ENCODE assay signal across 8 cellular contexts in genomic region chr1:16701189-16701588, GRCh38. TPM values are rescaled to one million over a fixed set of nuclear protein-coding genes. Genes with fewer than 3 reads are reported as not detected.
A peak's percentile ranks its signal among the peaks of the same experiment; 100 is the strongest.
DNase-seq lines count a peak whose midpoint lies in the region; ATAC-seq and TF ChIP-seq lines count a peak whose summit lies in the region.
"Not testable (repeated sequence)": the region's sequence is repeated elsewhere in the genome, so short reads cannot be mapped to it uniquely, and the experiment has no call there.
"Had no signal": no experiment of that assay in that cellular context is flagged by ENCODE, and none has a peak within 500 bp of the region (broad histone marks: within the 10 kb centered on the region; RNA-seq: fewer than 3 reads in every experiment).

No MANE protein-coding gene starts in this region.

- H3K18ac ChIP-seq in neuronal stem cell (ENCODE audit: low read length), result not testable (repeated sequence)

- RAD21 ChIA-PET in HCT116 (lab: Charles Lee; ENCODE audit: low non-redundant PET in 1 of 2, low total read pairs in 2 of 2, uncharacterized antibody in 2 of 2, unreplicated experiment in 2 of 2), result interaction anchor here in 1 of 2 experiments (0.7 to 1.2 kb wide), 2 partner anchors 26 to 80 kb away, joined by 3 read pairs; no protein-coding TSS in a partner anchor

- H3K14ac ChIP-seq in neuronal stem cell (ENCODE audit: low read length), result not testable (repeated sequence)

- not testable (repeated sequence) for H2AK5ac ChIP-seq in neuronal stem cell (ENCODE audit: low read depth, low read length)

- CTCF ChIA-PET in CD8-positive, alpha-beta T cell (lab: Charles Lee), result interaction anchor here (0.7 to 1.2 kb wide), 2 partner anchors 12 to 89 kb away, joined by 3 read pairs; no protein-coding TSS in a partner anchor
- CTCF ChIA-PET in HCT116 (lab: Charles Lee), result interaction anchor here (0.9 to 4.9 kb wide), 11 partner anchors 8 to 89 kb away, joined by 3 to 42 read pairs (median 4); no protein-coding TSS in a partner anchor
- CTCF ChIA-PET in WTC11 (lab: Charles Lee), result interaction anchor here (0.6 to 5.6 kb wide), 12 partner anchors 8 to 346 kb away, joined by 3 to 73 read pairs (median 7); no protein-coding TSS in a partner anchor

- not testable (repeated sequence) for H4K20me1 ChIP-seq in HCT116 (ENCODE audit: insufficient read depth)

- not testable (repeated sequence) for H3K4me1 ChIP-seq in CD8-positive, alpha-beta T cell (ENCODE audit: insufficient read depth, low read length); HCT116 (ENCODE audit: control insufficient read depth in 1 of 2, insufficient read depth in 2 of 2, low read length in 2 of 2); mucosa of descending colon (ENCODE audit: low read depth); neuronal stem cell (ENCODE audit: control insufficient read depth in 2 of 2, insufficient read depth in 1 of 2, low read depth in 1 of 2, low read length in 2 of 2)

- H2BK120ac ChIP-seq in neuronal stem cell (ENCODE audit: low read depth, low read length), result not testable (repeated sequence)

- BruUV-seq in HCT116 (replicated peaks; lab: Mats Ljungman, UMichigan), result not testable (repeated sequence)

- H3K23ac ChIP-seq in neuronal stem cell (ENCODE audit: low read depth, low read length, poor library complexity), result not testable (repeated sequence)

- peak in 1 of 7 experiments; percentile 44 for DNase-seq in CD8-positive, alpha-beta T cell
- DNase-seq in HCT116 (ENCODE audit: low read depth, low spot score); WTC11 (ENCODE audit: low spot score); activated naive CD8-positive, alpha-beta T cell treated with anti-CD3 and anti-CD28 coated beads, Interleukin-2, amount 10 ng/mL, durations not matched to agents 7 days and 5 days; left colon; neuronal stem cell (ENCODE audit: low spot score): not testable (repeated sequence)
- peak in 1 of 3 donors; percentile 6 for DNase-seq in mucosa of descending colon

- H3K27me3 Mint-ChIP-seq in CD8-positive, alpha-beta T cell (ENCODE audit: low read depth); WTC11 (ENCODE audit: low read depth); activated naive CD8-positive, alpha-beta T cell treated with anti-CD3 and anti-CD28 coated beads, Interleukin-2, amount 10 ng/mL, durations not matched to agents 7 days and 5 days: not testable (repeated sequence)

- H2BK15ac ChIP-seq in neuronal stem cell (ENCODE audit: low read length), result not testable (repeated sequence)

- not testable (repeated sequence) for H3K27ac ChIP-seq in CD8-positive, alpha-beta T cell (ENCODE audit: low read depth, low read length); HCT116 (ENCODE audit: low read depth, low read length); neuronal stem cell (replicated peaks; ENCODE audit: low read length)

- not testable (repeated sequence) for H3K9ac ChIP-seq in HCT116 (ENCODE audit: low read length); neuronal stem cell (ENCODE audit: low read depth, low read length, poor library complexity)

- not testable (repeated sequence) for H2BK5ac ChIP-seq in neuronal stem cell (ENCODE audit: low read length)

- not testable (repeated sequence) for TF ChIP-seq CTCF in CD8-positive, alpha-beta T cell (IDR thresholded peaks at IDR 0.05); HCT116 (IDR thresholded peaks at IDR 0.05 in 2 of 3, conservative IDR thresholded peaks at IDR 0.05 in 1 of 3; ENCODE audit: borderline replicate concordance in 1 of 3, insufficient read depth in 1 of 3, low read depth in 2 of 3, low read length in 2 of 3); WTC11 (IDR thresholded peaks at IDR 0.05); mucosa of descending colon (IDR thresholded peaks at IDR 0.05)

- TF ChIP-seq POLR2A in HCT116 (IDR thresholded peaks at IDR 0.05; ENCODE audit: borderline replicate concordance, extremely low read depth, insufficient read depth, insufficient read length), result not testable (repeated sequence)

- WGBS in neuronal stem cell (ENCODE audit: extremely low coverage in 2 of 2, insufficient read length in 2 of 2, insufficient replicate concordance in 1 of 2), 2 donors, result no CpG with 5 or more reads among the region's 37 CpGs

- H3K9me3 ChIP-seq in CD8-positive, alpha-beta T cell (ENCODE audit: low read length); HCT116 (ENCODE audit: control insufficient read depth in 1 of 2, insufficient read depth in 1 of 2, low read depth in 1 of 2, low read length in 2 of 2); mucosa of descending colon; neuronal stem cell (replicated peaks in 1 of 2; ENCODE audit: control insufficient read depth in 2 of 2, insufficient read depth in 1 of 2, low read depth in 1 of 2, low read length in 2 of 2): not testable (repeated sequence)

- not testable (repeated sequence) for H3K4ac ChIP-seq in neuronal stem cell (ENCODE audit: low read length)

- POLR2A ChIA-PET in CD8-positive, alpha-beta T cell (lab: Charles Lee); WTC11 (lab: Charles Lee): not testable (repeated sequence)
- POLR2A ChIA-PET in HCT116 (lab: Charles Lee), result interaction anchor here (0.7 to 2.4 kb wide), 7 partner anchors 8 to 188 kb away, joined by 3 to 9 read pairs (median 4); no protein-coding TSS in a partner anchor
- POLR2A ChIA-PET in activated naive CD8-positive, alpha-beta T cell treated with anti-CD3 and anti-CD28 coated beads, Interleukin-2, amount 10 ng/mL, durations not matched to agents 7 days and 5 days (lab: Charles Lee), result interaction anchor here (1.3 kb wide), 1 partner anchor 74 kb away, joined by 3 read pairs; no protein-coding TSS in a partner anchor

- not testable (repeated sequence) for H3K9me2 ChIP-seq in HCT116 (ENCODE audit: insufficient read depth)

- not testable (repeated sequence) for H3K9me3 Mint-ChIP-seq in CD8-positive, alpha-beta T cell; WTC11; activated naive CD8-positive, alpha-beta T cell treated with anti-CD3 and anti-CD28 coated beads, Interleukin-2, amount 10 ng/mL, durations not matched to agents 7 days and 5 days

- not testable (repeated sequence) for H3K27me3 ChIP-seq in CD8-positive, alpha-beta T cell (ENCODE audit: insufficient read depth, low read length); HCT116 (ENCODE audit: insufficient read depth, low read length); neuronal stem cell (ENCODE audit: control insufficient read depth in 3 of 3, insufficient read depth in 3 of 3, low read depth in 1 of 3, low read length in 3 of 3)

- not testable (repeated sequence) for H4K91ac ChIP-seq in neuronal stem cell (ENCODE audit: low read depth, low read length, poor library complexity)

- peak; percentile 19 for ATAC-seq in CD8-positive, alpha-beta T cell
- peak; percentile 56 for ATAC-seq in HCT116
- peak; percentile 1; the same call in 1 of the 2 replicates for ATAC-seq in WTC11
- peak; percentile 10 for ATAC-seq in activated naive CD8-positive, alpha-beta T cell treated with anti-CD3 and anti-CD28 coated beads, Interleukin-2, amount 10 ng/mL, durations not matched to agents 7 days and 5 days (ENCODE audit: low read depth)
- peak; percentile 6 for ATAC-seq in left colon
- peak; percentile 11 for ATAC-seq in mucosa of descending colon

- H3K4me3 Mint-ChIP-seq in CD8-positive, alpha-beta T cell; WTC11; activated naive CD8-positive, alpha-beta T cell treated with anti-CD3 and anti-CD28 coated beads, Interleukin-2, amount 10 ng/mL, durations not matched to agents 7 days and 5 days: not testable (repeated sequence)

- intact Hi-C loops in CD8-positive, alpha-beta T cell (cut with DNase I, micrococcal nuclease); HCT116 (cut with micrococcal nuclease); left colon (cut with DNase I, micrococcal nuclease); mucosa of descending colon (cut with DNase I, micrococcal nuclease): not testable (repeated sequence)

- not testable (repeated sequence) for H4K8ac ChIP-seq in neuronal stem cell (ENCODE audit: low read depth, low read length)

- H2AFZ ChIP-seq in HCT116 (ENCODE audit: low read depth, low read length, poor library complexity, severe bottlenecking); neuronal stem cell (ENCODE audit: low read length): not testable (repeated sequence)

- H3K4me2 ChIP-seq in HCT116 (ENCODE audit: low read length) (peak overlapping the region; percentile 28; the same call in 1 of the 2 replicates), neuronal stem cell (ENCODE audit: insufficient read depth, low read length, poor library complexity, severe bottlenecking) (peak overlapping the region; percentile 18)

- H3K36me3 ChIP-seq in CD8-positive, alpha-beta T cell (ENCODE audit: insufficient read depth, low read length); HCT116 (ENCODE audit: control insufficient read depth in 1 of 2, insufficient read depth in 2 of 2, low read length in 2 of 2); mucosa of descending colon (ENCODE audit: low read depth); neuronal stem cell (replicated peaks in 1 of 2; ENCODE audit: control insufficient read depth in 2 of 2, insufficient read depth in 2 of 2, low read length in 2 of 2): not testable (repeated sequence)

- H3K79me2 ChIP-seq in HCT116 (ENCODE audit: insufficient read depth, low read length), result not testable (repeated sequence)

- H3K4me1 Mint-ChIP-seq in CD8-positive, alpha-beta T cell (ENCODE audit: low read depth); WTC11; activated naive CD8-positive, alpha-beta T cell treated with anti-CD3 and anti-CD28 coated beads, Interleukin-2, amount 10 ng/mL, durations not matched to agents 7 days and 5 days: not testable (repeated sequence)

- not testable (repeated sequence) for H3K79me1 ChIP-seq in neuronal stem cell (ENCODE audit: low read depth, low read length)

- not testable (repeated sequence) for H3K36me3 Mint-ChIP-seq in CD8-positive, alpha-beta T cell; WTC11; activated naive CD8-positive, alpha-beta T cell treated with anti-CD3 and anti-CD28 coated beads, Interleukin-2, amount 10 ng/mL, durations not matched to agents 7 days and 5 days

- not testable (repeated sequence) for H2BK12ac ChIP-seq in neuronal stem cell (ENCODE audit: low read length)

- not testable (repeated sequence) for H3K4me3 ChIP-seq in CD8-positive, alpha-beta T cell (ENCODE audit: low read depth, low read length); HCT116 (replicated peaks in 1 of 2; ENCODE audit: low read depth in 1 of 2, low read length in 2 of 2); mucosa of descending colon; neuronal stem cell (ENCODE audit: low read length in 2 of 2)

- not testable (repeated sequence) for TF ChIP-seq RAD21 in HCT116 (IDR thresholded peaks at IDR 0.05; ENCODE audit: low read depth)

- H3K27ac Mint-ChIP-seq in CD8-positive, alpha-beta T cell; WTC11; activated naive CD8-positive, alpha-beta T cell treated with anti-CD3 and anti-CD28 coated beads, Interleukin-2, amount 10 ng/mL, durations not matched to agents 7 days and 5 days: not testable (repeated sequence)

RNA-seq across cellular contexts. Expression of gene RNU1-3, which starts 34.4 kb away (rescaled TPM):
- total RNA-seq in CD8-positive, alpha-beta T cell, result 1,000 to 10,000 TPM; 3,774 to 3,852 TPM
- total RNA-seq in HCT116 (2021; ENCODE audit: unreplicated experiment) (1,685 TPM), WTC11 (2021) (1,028 to 1,267 TPM (median 1,197 TPM) in 3 replicates), left colon (1,000 to 10,000 TPM; 3,977 to 5,589 TPM), mucosa of descending colon (1,000 to 10,000 TPM; 2,195 to 6,222 (median 2,378) TPM)
- polyA plus RNA-seq in HCT116 (2012), result 8.8 and 29.6 TPM in 2 replicates
- total RNA-seq in activated naive CD8-positive, alpha-beta T cell treated with anti-CD3 and anti-CD28 coated beads, Interleukin-2, amount 10 ng/mL, durations not matched to agents 7 days and 5 days, result 1,000 to 10,000 TPM; 3,257 to 3,430 TPM
- 14.3 TPM for polyA plus RNA-seq in neuronal stem cell (2013, experiment 1 of 2)
- polyA plus RNA-seq in neuronal stem cell (2013, experiment 2 of 2), result 15.9 TPM
- total RNA-seq: G401 had no signal

RNA-seq across cellular contexts. Expression of gene RNU1-4, which starts 39.1 kb away (rescaled TPM):
- 1,000 to 10,000 TPM; 3,774 to 3,852 TPM for total RNA-seq in CD8-positive, alpha-beta T cell
- total RNA-seq in HCT116 (2021; ENCODE audit: unreplicated experiment) (1,685 TPM), WTC11 (2021) (1,028 to 1,267 TPM (median 1,197 TPM) in 3 replicates), left colon (1,000 to 10,000 TPM; 3,977 to 5,589 TPM), mucosa of descending colon (1,000 to 10,000 TPM; 2,195 to 6,222 (median 2,378) TPM)
- 8.8 and 29.6 TPM in 2 replicates for polyA plus RNA-seq in HCT116 (2012)
- total RNA-seq in activated naive CD8-positive, alpha-beta T cell treated with anti-CD3 and anti-CD28 coated beads, Interleukin-2, amount 10 ng/mL, durations not matched to agents 7 days and 5 days, result 1,000 to 10,000 TPM; 3,257 to 3,430 TPM
- 14.3 TPM for polyA plus RNA-seq in neuronal stem cell (2013, experiment 1 of 2)
- polyA plus RNA-seq in neuronal stem cell (2013, experiment 2 of 2), result 15.9 TPM
- total RNA-seq: G401 had no signal

Comparison
In these comparisons a context has a peak if more than half of its experiments do, and no peak if none do; other contexts are left out.
1. ATAC-seq: peak in every context shown above with its lines; median percentile 56 in HCT116; 19 in CD8-positive, alpha-beta T cell; 11 in mucosa of descending colon; 10 in activated naive CD8-positive, alpha-beta T cell treated with anti-CD3 and anti-CD28 coated beads, Interleukin-2, amount 10 ng/mL, durations not matched to agents 7 days and 5 days; 6 in left colon; 1 in WTC11.